Comparison of ENCODE assay signal across 2 cellular contexts in genomic region chr2:110083162-110083561, GRCh38. TPM values are rescaled to one million over a fixed set of nuclear protein-coding genes. Genes with fewer than 3 reads are reported as not detected.
"Had no signal": no experiment of that assay in that cellular context is flagged by ENCODE, and none has a peak within 500 bp of the region (broad histone marks: within the 10 kb centered on the region; RNA-seq: fewer than 3 reads in every experiment).

No MANE protein-coding gene starts in this region.

RNA-seq across cellular contexts. Expression of gene MALL, which starts 32.5 kb away (rescaled TPM):
- polyA plus RNA-seq: immature natural killer cell; naive thymus-derived CD4-positive, alpha-beta T cell had no signal
